10 cellular contexts compared by ENCODE assay signal in genomic region chr6:20708367-20709124, GRCh38.
A peak's percentile ranks its signal among the peaks of the same experiment; 100 is the strongest.
DNase-seq lines count a peak whose midpoint lies in the region; ATAC-seq, FAIRE-seq and TF ChIP-seq lines count a peak whose summit lies in the region.
"Had no signal": no experiment of that assay in that cellular context is flagged by ENCODE, and none has a peak within 500 bp of the region (broad histone marks: within the 10 kb centered on the region; RNA-seq: fewer than 3 reads in every experiment).

No MANE protein-coding gene starts in this region.

- peak; percentile 54 to 60 for ATAC-seq in activated CD4-positive, CD25-positive, alpha-beta regulatory T cell treated with anti-CD3 and anti-CD28 coated beads, Interleukin-2, amount 50 U/mL, for 24 hours
- ATAC-seq in HG02571 (IDR thresholded peaks at IDR 0.05; ENCODE audit: unreplicated experiment), result peak; percentile 55
- ATAC-seq in pancreas, result no peak

- no peak overlapping the region for H3K4me3 Mint-ChIP-seq in progenitor cell of endocrine pancreas (ENCODE audit: low read depth)

- peaks cover 41% of the 10 kb centered on the region for H3K4me1 Mint-ChIP-seq in progenitor cell of endocrine pancreas (ENCODE audit: low read depth)

- 89 to 90% methylated on average over 3 of the region's 3 CpGs for WGBS in pancreas, 2 donors

- peak overlapping the region; percentile 77 for H3K27ac Mint-ChIP-seq in progenitor cell of endocrine pancreas

- no peak for DNase-seq in activated CD4-positive, CD25-positive, alpha-beta regulatory T cell treated with anti-CD3 and anti-CD28 coated beads, Interleukin-2, amount 50 U/mL, for 72 hours
- DNase-seq in NCI-H69 (lab: John Stamatoyannopoulos, UW), result peak; percentile 80
- no peak for DNase-seq in progenitor cell of endocrine pancreas (ENCODE audit: low spot score, unreplicated experiment)
- no peak for DNase-seq in posterior cingulate gyrus
- no peak for DNase-seq in iPS-NIHi7 (ENCODE audit: extremely low spot score)
- DNase-seq in pancreas, result no peak
- DNase-seq: cerebellar nuclear complex had no signal

- H3K9me3 Mint-ChIP-seq in progenitor cell of endocrine pancreas (ENCODE audit: low read depth), result no peaks in the 10 kb centered on the region

- H3K4me1 ChIP-seq in pancreas, result peaks cover 0 to 31% (median 25%) of the 10 kb centered on the region in 3 donors

- H3K4me3 ChIP-seq in pancreas, result no peak overlapping the region

- intact Hi-C loops in posterior cingulate gyrus (cut with DNase I) (no loop called here), pancreas (cut with DNase I) (no loop called here)

- no peaks in the 10 kb centered on the region for H3K9me3 ChIP-seq in pancreas
- H3K9me3 ChIP-seq: neutrophil had no signal

- no peak overlapping the region for H3K27ac ChIP-seq in pancreas
- H3K27ac ChIP-seq: neutrophil had no signal

- TF ChIP-seq CTCF in progenitor cell of endocrine pancreas (IDR thresholded peaks at IDR 0.05; ENCODE audit: unreplicated experiment) (no peak), pancreas (IDR thresholded peaks at IDR 0.05) (no peak)

- no peaks in the 10 kb centered on the region for H3K36me3 ChIP-seq in pancreas
- H3K36me3 ChIP-seq: neutrophil had no signal

- no peaks in the 10 kb centered on the region for H3K27me3 ChIP-seq in pancreas
- H3K27me3 ChIP-seq: neutrophil had no signal

- no peaks in the 10 kb centered on the region for H3K36me3 Mint-ChIP-seq in progenitor cell of endocrine pancreas (ENCODE audit: insufficient read depth)

- no peaks in the 10 kb centered on the region for H3K27me3 Mint-ChIP-seq in progenitor cell of endocrine pancreas

- FAIRE-seq in pancreas (lab: Jason Lieb, UNC), result no peak

Comparison
In these comparisons a context has a peak if more than half of its experiments do, and no peak if none do; other contexts are left out.
1. ATAC-seq: peak in activated CD4-positive, CD25-positive, alpha-beta regulatory T cell treated with anti-CD3 and anti-CD28 coated beads, Interleukin-2, amount 50 U/mL, for 24 hours (2 of 2) and HG02571 (single experiment); none in pancreas (0 of 4).